12 cellular contexts compared by ENCODE assay signal in genomic region chr1:225447001-225447615, GRCh38. TPM values are rescaled to one million over a fixed set of nuclear protein-coding genes. Genes with fewer than 3 reads are reported as not detected.
DNase-seq lines count a peak whose midpoint lies in the region; ATAC-seq and TF ChIP-seq lines count a peak whose summit lies in the region.
"Had no signal": no experiment of that assay in that cellular context is flagged by ENCODE, and none has a peak within 500 bp of the region (broad histone marks: within the 10 kb centered on the region; RNA-seq: fewer than 3 reads in every experiment).

No MANE protein-coding gene starts in this region.

- no peaks in the 10 kb centered on the region for H3K27me3 ChIP-seq in upper lobe of left lung

- H3K4me1 Mint-ChIP-seq in brain, result peaks cover 36% of the 10 kb centered on the region
- peaks cover 37% of the 10 kb centered on the region for H3K4me1 Mint-ChIP-seq in mesothelial cell of epicardium

- WGBS in upper lobe of left lung, 2 donors, result 74 to 78% methylated on average over 8 to 9 of the region's 9 CpGs

- H3K36me3 Mint-ChIP-seq in brain (no peaks in the 10 kb centered on the region), mesothelial cell of epicardium (no peaks in the 10 kb centered on the region)

- H3K27me3 Mint-ChIP-seq in brain (no peaks in the 10 kb centered on the region), mesothelial cell of epicardium (ENCODE audit: low read depth) (no peaks in the 10 kb centered on the region)

- H3K27ac Mint-ChIP-seq in brain, result peak overlapping the region; percentile 24 to 87 (median 41)
- peak overlapping the region; percentile 80 for H3K27ac Mint-ChIP-seq in mesothelial cell of epicardium

- TF ChIP-seq CTCF in brain (conservative IDR thresholded peaks at IDR 0.05), result no peak
- no peak for TF ChIP-seq CTCF in mesothelial cell of epicardium (IDR thresholded peaks at IDR 0.05; ENCODE audit: unreplicated experiment)
- no peak for TF ChIP-seq CTCF in upper lobe of left lung (IDR thresholded peaks at IDR 0.05)

- DNase-seq in NCI-H69 (lab: John Stamatoyannopoulos, UW), result peak; percentile 37
- no peak for DNase-seq in mesothelial cell of epicardium (ENCODE audit: low spot score in 2 of 2, unreplicated experiment in 2 of 2)
- no peak for DNase-seq in upper lobe of left lung
- DNase-seq in NCI-H2107 treated with DMSO at 0.1 percent for 48 hours (lab: John Stamatoyannopoulos, UW; ENCODE audit: unreplicated experiment), result no peak
- DNase-seq in activated T-cell treated with anti-CD3 and anti-CD28 coated beads for 4 hours, result no peak
- DNase-seq: HCEC 1CT, KG1, NCI-H2029 had no signal

- H3K9me3 ChIP-seq in upper lobe of left lung, result no peaks in the 10 kb centered on the region

- H3K4me1 ChIP-seq in upper lobe of left lung, result peaks cover 33 to 52% (median 41%) of the 10 kb centered on the region in 4 donors

- H3K9me3 Mint-ChIP-seq in brain (peaks cover 0 to 3% (median 0%) of the 10 kb centered on the region in 5 experiments), mesothelial cell of epicardium (no peaks in the 10 kb centered on the region)
- H3K9me3 Mint-ChIP-seq: T-helper 1 cell treated with Interleukin-12 subunit alpha and Interleukin-12 subunit beta and Interleukin-4 antibody, amounts not matched to agents 30 μg/mL and 1 μg/mL, for 36 hours had no signal

- ATAC-seq in upper lobe of left lung (ENCODE audit: low FRiP score in 2 of 2), result no peak
- ATAC-seq: left colon had no signal

- H3K27ac ChIP-seq in temporal lobe (ENCODE audit: low read depth, low read length) (peak overlapping the region; percentile 74), upper lobe of left lung (peak overlapping the region in 1 of 4 donors; percentile 55)

- TF ChIP-seq EP300 in upper lobe of left lung (IDR thresholded peaks at IDR 0.05), result no peak

- H3K4me3 ChIP-seq in upper lobe of left lung, result no peak overlapping the region

- TF ChIP-seq POLR2A in upper lobe of left lung (IDR thresholded peaks at IDR 0.05), result no peak

- no peak overlapping the region for H3K4me3 Mint-ChIP-seq in brain
- H3K4me3 Mint-ChIP-seq in mesothelial cell of epicardium, result no peak overlapping the region
- H3K4me3 Mint-ChIP-seq: T-helper 1 cell treated with Interleukin-12 subunit alpha and Interleukin-12 subunit beta and Interleukin-4 antibody, amounts not matched to agents 30 μg/mL and 1 μg/mL, for 36 hours had no signal

- no peaks in the 10 kb centered on the region for H3K36me3 ChIP-seq in upper lobe of left lung

RNA-seq across cellular contexts. Expression of gene LBR, which starts 19.3 kb away (rescaled TPM):
- polyA plus RNA-seq in brain (ENCODE audit: insufficient read depth, low read depth, low replicate concordance), result 24.4 TPM
- total RNA-seq in mesothelial cell of epicardium, result 67.5 to 73.4 TPM (median 70.0 TPM) in 3 replicates
- 56.1 TPM for total RNA-seq in temporal lobe
- total RNA-seq in upper lobe of left lung, result 10 to 100 TPM; 32.8 to 50.3 (median 40.1) TPM
